In genomic region chr3:18122264-18122663, GRCh38 we compare ENCODE assay signal across 22 cellular contexts.
DNase-seq lines count a peak whose midpoint lies in the region; ATAC-seq and TF ChIP-seq lines count a peak whose summit lies in the region.
"Had no signal": no experiment of that assay in that cellular context is flagged by ENCODE, and none has a peak within 500 bp of the region (broad histone marks: within the 10 kb centered on the region; RNA-seq: fewer than 3 reads in every experiment).

No MANE protein-coding gene starts in this region.

- H3K36me3 Mint-ChIP-seq in MCF 10A (ENCODE audit: insufficient read depth, unreplicated experiment) = no peaks in the 10 kb centered on the region
- no peaks in the 10 kb centered on the region for H3K36me3 Mint-ChIP-seq in GM23338 (ENCODE audit: low read depth)
- H3K36me3 Mint-ChIP-seq: CD8-positive, alpha-beta T cell had no signal

- H3K4me1 Mint-ChIP-seq in MCF 10A (ENCODE audit: insufficient read depth, unreplicated experiment) (peaks cover 21% of the 10 kb centered on the region), GM23338 (peaks cover 1% of the 10 kb centered on the region; the same call in 2 of the 3 replicates)

- POLR2A ChIA-PET in MCF 10A (lab: Yijun Ruan, JAX) = no interaction called here

- no peaks in the 10 kb centered on the region for H3K79me2 ChIP-seq in GM23338 (replicated peaks; ENCODE audit: insufficient read depth)

- H3K9me3 ChIP-seq in breast epithelium = no peaks in the 10 kb centered on the region

- H2AFZ ChIP-seq in GM23338 = no peak overlapping the region
- H2AFZ ChIP-seq: PC-9 had no signal

- 0 out of 2 replicates have a peak, but pooled peaks cover 8% of the 10 kb centered on the region for H3K9me2 ChIP-seq in GM23338 (ENCODE audit: insufficient read depth)

- DNase-seq in MCF 10A (ENCODE audit: unreplicated experiment) (peak; percentile 13), breast epithelium (ENCODE audit: low spot score in 2 of 2) (no peak), RPMI7951 (ENCODE audit: low read depth) (peak; percentile 74), fibroblast of mammary gland (ENCODE audit: low read depth) (peak; percentile 37), SW 1271 (lab: John Stamatoyannopoulos, UW) (no peak), GM13976 (ENCODE audit: low spot score) (no peak), GM23338 (ENCODE audit: low spot score) (no peak)
- DNase-seq: 8988T; CD8-positive, alpha-beta T cell; DMS79; GDM1; H7; KG1; MM.1S; NCI-H187 treated with DMSO at 0.1 percent for 48 hours; NCI-H345; NCI-H748 treated with DMSO at 0.1 percent for 48 hours; PC-9 had no signal

- H3K27ac ChIP-seq in breast epithelium = no peak overlapping the region
- no peak overlapping the region for H3K27ac ChIP-seq in GM23338 (ENCODE audit: low read depth)
- H3K27ac ChIP-seq: HL-60, PC-9 had no signal

- H3K36me3 ChIP-seq in breast epithelium = no peaks in the 10 kb centered on the region
- H3K36me3 ChIP-seq in GM23338 (ENCODE audit: insufficient read depth) = no peaks in the 10 kb centered on the region

- no peaks in the 10 kb centered on the region for H3K27me3 ChIP-seq in breast epithelium
- no peaks in the 10 kb centered on the region for H3K27me3 ChIP-seq in GM23338 (ENCODE audit: insufficient read depth)
- H3K27me3 ChIP-seq: BLaER1 had no signal

- H4K20me1 ChIP-seq in GM23338 (replicated peaks; ENCODE audit: insufficient read depth) = no peaks in the 10 kb centered on the region
- H4K20me1 ChIP-seq: BLaER1 had no signal

- H3F3A ChIP-seq in GM23338 (replicated peaks; ENCODE audit: low read depth) = no peaks in the 10 kb centered on the region

- H3K27ac Mint-ChIP-seq in MCF 10A (ENCODE audit: low read depth, unreplicated experiment) (peak overlapping the region; percentile 31), GM23338 (no peak overlapping the region)
- H3K27ac Mint-ChIP-seq: CD8-positive, alpha-beta T cell had no signal

- H3K4me2 ChIP-seq in GM23338 = no peak overlapping the region
- H3K4me2 ChIP-seq: BLaER1, PC-9 had no signal

- H3K4me1 ChIP-seq in breast epithelium (no peaks in the 10 kb centered on the region), GM23338 (ENCODE audit: insufficient read depth) (no peaks in the 10 kb centered on the region)

- CTCF ChIA-PET in MCF 10A (lab: Yijun Ruan, JAX) = interaction anchor here (0.5 kb wide), 1 partner anchor 303 kb away, joined by 3 read pairs; the partner anchor contains the start of gene SATB1

- no peak for TF ChIP-seq POLR2A in breast epithelium (IDR thresholded peaks at IDR 0.05)

- no TSS peak for BruUV-seq in MCF 10A (replicated peaks; lab: Mats Ljungman, UMichigan)

- H3K4me3 Mint-ChIP-seq in MCF 10A (ENCODE audit: unreplicated experiment) = no peak overlapping the region
- H3K4me3 Mint-ChIP-seq in GM23338 = no peak overlapping the region
- H3K4me3 Mint-ChIP-seq: CD8-positive, alpha-beta T cell had no signal

- H3K9me3 Mint-ChIP-seq in MCF 10A (ENCODE audit: unreplicated experiment) = no peaks in the 10 kb centered on the region
- H3K9me3 Mint-ChIP-seq in GM23338 = no peaks in the 10 kb centered on the region
- H3K9me3 Mint-ChIP-seq: CD8-positive, alpha-beta T cell had no signal

- H3K4me3 ChIP-seq in breast epithelium (no peak overlapping the region), fibroblast of mammary gland (ENCODE audit: control insufficient read depth, low read depth, low read length) (no peak overlapping the region), GM23338 (no peak overlapping the region)
- H3K4me3 ChIP-seq: BLaER1, GM12878, PC-9 had no signal

- no peak for TF ChIP-seq CTCF in MCF 10A (IDR thresholded peaks at IDR 0.05; ENCODE audit: unreplicated experiment)
- TF ChIP-seq CTCF in breast epithelium (IDR thresholded peaks at IDR 0.05) = no peak
- no peak for TF ChIP-seq CTCF in fibroblast of mammary gland (conservative IDR thresholded peaks at IDR 0.05; ENCODE audit: control insufficient read depth, insufficient read depth, low read depth, low read length)
- no peak for TF ChIP-seq CTCF in GM13976 (IDR thresholded peaks at IDR 0.05; ENCODE audit: borderline replicate concordance, control extremely low read depth, extremely low read depth, insufficient read depth, missing control alignments)
- TF ChIP-seq CTCF in GM23338 (conservative IDR thresholded peaks at IDR 0.05; ENCODE audit: low read depth in 2 of 2) = no peak

- in situ Hi-C loops in GM13976 (cut with MboI; ENCODE audit: low sequenced_read_pairs, unreplicated experiment) = no loop called here

- no peak for ATAC-seq in GM23338
- ATAC-seq in GM19328 (IDR thresholded peaks at IDR 0.05; ENCODE audit: unreplicated experiment) = no peak
- ATAC-seq: CD8-positive, alpha-beta T cell; GM12878 had no signal

- H3K27me3 Mint-ChIP-seq in MCF 10A (ENCODE audit: insufficient read depth, unreplicated experiment) (no peaks in the 10 kb centered on the region), GM23338 (ENCODE audit: insufficient read depth, low read depth, poor library complexity) (peaks cover 2% of the 10 kb centered on the region)

- intact Hi-C loops in MCF 10A (cut with micrococcal nuclease) = no loop called here
- intact Hi-C loops in breast epithelium (cut with DNase I; ENCODE audit: low total_unique reads) = no loop called here

TF ChIP-seq in GM23338, 12 proteins besides CTCF, POLR2A, EP300 and RAD21 (continues in another document):
- no peak for TF ChIP-seq EZH2phosphoT487 (IDR thresholded peaks at IDR 0.05; ENCODE audit: unreplicated experiment)
- TF ChIP-seq CREB1 (CRISPR knock-in tag; IDR thresholded peaks at IDR 0.05; ENCODE audit: low read depth) = no peak
- no peak for TF ChIP-seq ZNF331 (CRISPR knock-in tag; IDR thresholded peaks at IDR 0.05; ENCODE audit: low read depth)
- TF ChIP-seq EZH2 (IDR thresholded peaks at IDR 0.05; ENCODE audit: low read depth, unreplicated experiment) = no peak
- TF ChIP-seq POLR2AphosphoS5 (IDR thresholded peaks at IDR 0.05; ENCODE audit: low read depth) = no peak
- TF ChIP-seq STAT1 (IDR thresholded peaks at IDR 0.05; ENCODE audit: unreplicated experiment) = no peak
- no peak for TF ChIP-seq ETS1 (IDR thresholded peaks at IDR 0.05)
- TF ChIP-seq JUNB (IDR thresholded peaks at IDR 0.05; ENCODE audit: unreplicated experiment) = no peak
- no peak for TF ChIP-seq ZNF114 (CRISPR knock-in tag; IDR thresholded peaks at IDR 0.05)

Comparison
In these comparisons a context has a peak if more than half of its experiments do, and no peak if none do; other contexts are left out.
1. DNase-seq: peak in MCF 10A (single experiment), RPMI7951 (single experiment) and fibroblast of mammary gland (single experiment); none in breast epithelium (0 of 2), SW 1271 (0 of 2), GM13976 (single experiment) and GM23338 (single experiment).